ENCODE assay signal across 8 cellular contexts in the genomic region with DNA sequence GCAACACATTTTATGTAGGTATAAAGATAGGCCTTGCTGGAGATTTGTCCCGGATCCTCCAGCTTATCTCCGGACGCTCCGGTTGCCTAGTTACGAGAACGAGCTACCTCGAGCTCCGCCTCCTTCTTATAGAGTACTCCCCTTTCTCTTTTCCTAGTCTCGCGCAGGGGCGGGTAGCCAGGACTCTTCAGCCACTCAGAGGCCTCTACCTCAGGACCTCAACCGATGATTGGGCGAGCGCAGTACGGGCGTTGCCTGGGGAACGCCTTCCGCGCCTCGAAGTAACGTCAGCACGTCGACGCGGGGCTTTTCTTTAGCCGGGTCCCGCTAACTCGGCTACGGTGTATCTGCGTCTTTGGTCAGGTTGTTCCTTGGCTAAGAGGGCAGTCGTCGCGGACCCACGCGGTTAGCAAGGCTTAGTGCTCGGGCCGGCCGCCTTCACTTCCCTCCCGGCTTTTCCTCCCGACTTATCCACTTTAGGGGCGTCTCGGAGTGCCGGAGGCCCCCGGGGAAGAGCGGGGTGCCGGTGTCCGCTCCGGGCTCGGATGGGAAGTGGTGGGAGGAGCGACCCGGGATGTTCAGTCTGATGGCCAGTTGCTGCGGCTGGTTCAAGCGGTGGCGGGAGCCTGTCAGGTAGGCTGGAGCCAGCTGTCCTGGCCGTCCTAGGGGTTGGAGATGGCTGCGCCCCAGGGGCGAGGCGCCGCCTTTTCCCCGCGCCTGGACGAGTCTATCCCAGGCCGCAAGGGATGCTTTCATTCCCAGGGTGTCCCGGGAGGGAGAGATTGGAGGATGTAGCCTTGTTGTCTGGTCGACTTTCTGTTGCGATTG. TPM values are rescaled to one million over a fixed set of nuclear protein-coding genes. Genes with fewer than 3 reads are reported as not detected.
DNase-seq lines count a peak whose midpoint lies in the region; ATAC-seq, FAIRE-seq and TF ChIP-seq lines count a peak whose summit lies in the region.

A gene (plus strand): TSS at position 306 of the 828 bp plus-strand sequence. CDS start 269 bp downstream, at position 575.

- H3K27ac ChIP-seq in angular gyrus (ENCODE audit: low read depth, low read length) (peak within 1 kb of the TSS; percentile 47), prostate gland (peak within 1 kb of the TSS; percentile 85 to 96)

- peak; percentile 99 for ATAC-seq in HG02885 (IDR thresholded peaks at IDR 0.05; ENCODE audit: poor library complexity, unreplicated experiment)
- peak; percentile 100 for ATAC-seq in left ventricle myocardium superior

- DNase-seq in NCI-H1694 treated with DMSO at 0.1 percent for 48 hours (lab: John Stamatoyannopoulos, UW) (peak; percentile 93), T-helper 2 cell (peak; percentile 77 to 98 (median 91)), left ventricle myocardium superior (peak; percentile 98), prostate gland (ENCODE audit: low spot score) (peak; percentile 98), urothelium cell line (ENCODE audit: low spot score) (peak; percentile 98)

- no peaks in the 10 kb centered on the region for H3K9me3 ChIP-seq in prostate gland

- FAIRE-seq in urothelium cell line (lab: Jason Lieb, UNC), result peak; percentile 97

- under 1% methylated on average over 62 of the region's 66 CpGs for WGBS in prostate gland

- H3K4me1 ChIP-seq in prostate gland (replicated peaks), result no peaks in the 10 kb centered on the region

- intact Hi-C loops in left ventricle myocardium superior (cut with micrococcal nuclease), result no loop called here
- intact Hi-C loops in prostate gland (cut with DNase I), result no loop called here

- no peaks in the 10 kb centered on the region for H3K36me3 ChIP-seq in prostate gland

- peak within 1 kb of the TSS; percentile 59 to 84 for H3K4me3 ChIP-seq in prostate gland

- H3K27me3 ChIP-seq in prostate gland (replicated peaks; ENCODE audit: insufficient read depth), result no peaks in the 10 kb centered on the region

- TF ChIP-seq CTCF in prostate gland (IDR thresholded peaks at IDR 0.05), result no peak

- TF ChIP-seq POLR2A in GM15510 (IDR thresholded peaks at IDR 0.05; ENCODE audit: borderline replicate concordance, extremely low read depth, insufficient read length) (peak; percentile 78), prostate gland (IDR thresholded peaks at IDR 0.05) (peak; percentile 86)

RNA-seq across cellular contexts. Expression of the gene that starts here (rescaled TPM):
- total RNA-seq in left ventricle myocardium superior (4.5 TPM), prostate gland (10 to 100 TPM in 1 of 2 donors, 1 to 10 TPM in 1; 6.4 to 10.7 TPM)

Comparison
In these comparisons a context has a peak if more than half of its experiments do, and no peak if none do; other contexts are left out.
1. Peak in every context shown above with its lines: DNase-seq, ATAC-seq, H3K4me3 ChIP-seq and H3K27ac ChIP-seq.